25 cellular contexts compared by ENCODE assay signal in genomic region chr12:6044082-6044481, GRCh38.
DNase-seq lines count a peak whose midpoint lies in the region; ATAC-seq, FAIRE-seq and TF ChIP-seq lines count a peak whose summit lies in the region.
"Had no signal": no experiment of that assay in that cellular context is flagged by ENCODE, and none has a peak within 500 bp of the region (broad histone marks: within the 10 kb centered on the region; RNA-seq: fewer than 3 reads in every experiment).

No MANE protein-coding gene starts in this region.

- H3K27ac ChIP-seq in SK-N-SH (ENCODE audit: low read depth in 2 of 2, low read length in 1 of 2) (no peak overlapping the region), foreskin keratinocyte (no peak overlapping the region), right lobe of liver (no peak overlapping the region)
- H3K27ac ChIP-seq: 22Rv1; BLaER1 treated with 17β-estradiol and CSF1 and Interleukin-3, amounts not matched to agents 10 nM and 100 nM had no signal

- TF ChIP-seq POLR2A in GM12892 (IDR thresholded peaks at IDR 0.05; ENCODE audit: low read depth, low read length): no peak
- no peak for TF ChIP-seq POLR2A in right lobe of liver (IDR thresholded peaks at IDR 0.05)

- TF ChIP-seq EP300 in SK-N-SH (IDR thresholded peaks at IDR 0.05; ENCODE audit: borderline replicate concordance in 1 of 2, low read depth in 1 of 2, low read length in 1 of 2): no peak

- no peaks in the 10 kb centered on the region for H3K9me2 ChIP-seq in SK-N-SH

- TF ChIP-seq CTCF in SK-N-SH (IDR thresholded peaks at IDR 0.05): no peak
- no peak for TF ChIP-seq CTCF in foreskin keratinocyte (conservative IDR thresholded peaks at IDR 0.05)
- TF ChIP-seq CTCF in right lobe of liver (IDR thresholded peaks at IDR 0.05): no peak

- intact Hi-C loops in right lobe of liver (cut with DNase I): no loop called here

- H3K4me1 ChIP-seq in SK-N-SH (ENCODE audit: control insufficient read depth in 1 of 2, insufficient read depth in 2 of 2, low read depth in 1 of 2, low read length in 1 of 2) (peaks cover 5 to 12% of the 10 kb centered on the region in 2 experiments; a peak in 1 of 4 replicates), foreskin keratinocyte (peaks cover 3% of the 10 kb centered on the region), right lobe of liver (no peaks in the 10 kb centered on the region)
- H3K4me1 ChIP-seq: BLaER1 treated with 17β-estradiol and CSF1 and Interleukin-3, amounts not matched to agents 10 nM and 100 nM had no signal

- no peaks in the 10 kb centered on the region for H3F3A ChIP-seq in SK-N-SH (replicated peaks; ENCODE audit: insufficient read depth)

- H3K4me2 ChIP-seq in SK-N-SH: 0 out of 2 replicates have a peak overlapping the region, but pooled peaks have one; percentile 20
- H3K4me2 ChIP-seq: BLaER1 treated with 17β-estradiol and CSF1 and Interleukin-3, amounts not matched to agents 10 nM and 100 nM had no signal

- H3K36me3 ChIP-seq in SK-N-SH (replicated peaks in 1 of 2; ENCODE audit: control insufficient read depth in 1 of 2, insufficient read depth in 2 of 2, low read length in 1 of 2) (no peaks in the 10 kb centered on the region), right lobe of liver (no peaks in the 10 kb centered on the region)
- H3K36me3 ChIP-seq: BLaER1 treated with 17β-estradiol and CSF1 and Interleukin-3, amounts not matched to agents 10 nM and 100 nM had no signal

- DNase-seq in SK-N-SH: peak; percentile 39
- peak; percentile 80 for DNase-seq in RPMI7951 (ENCODE audit: low read depth)
- peak in 1 of 2 donors; percentile 63 for DNase-seq in foreskin keratinocyte
- no peak for DNase-seq in GM12892 (ENCODE audit: insufficient read length)
- DNase-seq in NCI-H1092 treated with DMSO at 0.1 percent for 48 hours (lab: John Stamatoyannopoulos, UW): no peak
- DNase-seq in right lobe of liver: no peak
- DNase-seq in NCI-H526 treated with DMSO at 0.1 percent for 48 hours (lab: John Stamatoyannopoulos, UW): no peak
- DNase-seq: activated CD4-positive, alpha-beta T cell treated with anti-CD3 and anti-CD28 coated beads, Interleukin-2, amount 10 ng/mL, durations not matched to agents 7 days and 5 days; activated CD8-positive, alpha-beta memory T cell treated with anti-CD3 and anti-CD28 coated beads, Interleukin-2, amount 50 U/mL, for 48 hours; activated gamma-delta T cell; amygdala; cerebellar nuclear complex; DMS153; effector memory CD8-positive, alpha-beta T cell; naive thymus-derived CD8-positive, alpha-beta T cell; NCI-H2081 treated with DMSO at 0.1 percent for 48 hours; NCI-H748 treated with DMSO at 0.1 percent for 48 hours; stimulated activated CD8-positive, alpha-beta memory T cell treated with anti-CD3 and anti-CD28 coated beads, Interleukin-4, amount 100 ng/mL, for 48 hours; substantia nigra had no signal

- no peak for FAIRE-seq in GM12892 (lab: Jason Lieb, UNC)
- FAIRE-seq: H1, islet of Langerhans, TTC549 had no signal

- no peaks in the 10 kb centered on the region for H3K27me3 ChIP-seq in SK-N-SH (ENCODE audit: insufficient read depth)
- H3K27me3 ChIP-seq in foreskin keratinocyte: peaks cover 7% of the 10 kb centered on the region
- no peaks in the 10 kb centered on the region for H3K27me3 ChIP-seq in right lobe of liver
- H3K27me3 ChIP-seq: BLaER1 treated with 17β-estradiol and CSF1 and Interleukin-3, amounts not matched to agents 10 nM and 100 nM had no signal

- H3K9me3 ChIP-seq in SK-N-SH: no peaks in the 10 kb centered on the region
- H3K9me3 ChIP-seq in right lobe of liver: no peaks in the 10 kb centered on the region
- H3K9me3 ChIP-seq: BLaER1 treated with 17β-estradiol and CSF1 and Interleukin-3, amounts not matched to agents 10 nM and 100 nM had no signal

- WGBS in SK-N-SH (ENCODE audit: low lambda C conversion rate): 51% methylated on average over 8 of the region's 8 CpGs
- 33% methylated on average over 1 of the region's 8 CpGs for WGBS in right lobe of liver (ENCODE audit: insufficient coverage, low coverage, low lambda C conversion rate, missing lambda C conversion rate)

- POLR2A ChIA-PET in SK-N-SH (lab: Yijun Ruan, JAX): no interaction called here

- no peak for ATAC-seq in SK-N-SH treated with all-trans-retinoic acid at 6 μM for 48 hours
- peak; percentile 79 for ATAC-seq in foreskin keratinocyte
- no peak for ATAC-seq in right lobe of liver
- ATAC-seq: effector memory CD8-positive, alpha-beta T cell; naive thymus-derived CD8-positive, alpha-beta T cell had no signal

- CTCF ChIA-PET in SK-N-SH (lab: Yijun Ruan, JAX): interaction anchor here (1.2 to 15.2 kb wide), 3 partner anchors 52 to 299 kb away, joined by 4 to 334 read pairs (median 4); no protein-coding TSS in a partner anchor

- H3K4me3 ChIP-seq in SK-N-SH (ENCODE audit: low read depth in 2 of 2, low read length in 1 of 2) (no peak overlapping the region), right lobe of liver (no peak overlapping the region)
- H3K4me3 ChIP-seq: BLaER1 treated with 17β-estradiol and CSF1 and Interleukin-3, amounts not matched to agents 10 nM and 100 nM had no signal

- no peaks in the 10 kb centered on the region for H4K20me1 ChIP-seq in SK-N-SH (ENCODE audit: insufficient read depth)
- H4K20me1 ChIP-seq: BLaER1 treated with 17β-estradiol and CSF1 and Interleukin-3, amounts not matched to agents 10 nM and 100 nM had no signal

- H3K79me2 ChIP-seq in SK-N-SH (ENCODE audit: insufficient read depth): no peaks in the 10 kb centered on the region

- no peak overlapping the region for H2AFZ ChIP-seq in SK-N-SH (ENCODE audit: low read depth)

- TF ChIP-seq RAD21 in SK-N-SH (IDR thresholded peaks at IDR 0.05; ENCODE audit: low read length): no peak

- no peak overlapping the region for H3K9ac ChIP-seq in SK-N-SH
- H3K9ac ChIP-seq: BLaER1 treated with 17β-estradiol and CSF1 and Interleukin-3, amounts not matched to agents 10 nM and 100 nM had no signal

TF ChIP-seq in SK-N-SH, 30 proteins besides CTCF, POLR2A, EP300 and RAD21:
- TF ChIP-seq TEAD4 (IDR thresholded peaks at IDR 0.05; ENCODE audit: borderline replicate concordance, insufficient read depth): no peak
- no peak for TF ChIP-seq POLR2AphosphoS5 (IDR thresholded peaks at IDR 0.05; ENCODE audit: low read depth, low read length)
- peak; percentile 26; the same call in 1 of the 2 replicates for TF ChIP-seq FOSL2 (IDR thresholded peaks at IDR 0.05; ENCODE audit: borderline replicate concordance, low read depth)
- no peak for TF ChIP-seq USF2 (IDR thresholded peaks at IDR 0.05; ENCODE audit: borderline replicate concordance, low read depth, low read length)

TF ChIP-seq in SK-N-SH treated with all-trans-retinoic acid at 6 μM for 48 hours, 23 proteins besides CTCF, POLR2A, EP300 and RAD21 (continues in another document):
- no peak for TF ChIP-seq TSHZ2 (CRISPR knock-in tag; IDR thresholded peaks at IDR 0.05)
- no peak for TF ChIP-seq ARNTL (CRISPR knock-in tag; IDR thresholded peaks at IDR 0.05; ENCODE audit: borderline replicate concordance, low read depth)
- no peak for TF ChIP-seq CREB5 (CRISPR knock-in tag; IDR thresholded peaks at IDR 0.05; ENCODE audit: low read depth)
- TF ChIP-seq ZC3H10 (CRISPR knock-in tag; IDR thresholded peaks at IDR 0.05): no peak
- TF ChIP-seq ZNF70 (CRISPR knock-in tag; IDR thresholded peaks at IDR 0.05): no peak
- TF ChIP-seq TCF4 (CRISPR knock-in tag; IDR thresholded peaks at IDR 0.05; ENCODE audit: borderline replicate concordance): no peak
- TF ChIP-seq ZNF565 (CRISPR knock-in tag; conservative IDR thresholded peaks at IDR 0.05; ENCODE audit: low read depth): no peak
- no peak for TF ChIP-seq GLIS3 (CRISPR knock-in tag; IDR thresholded peaks at IDR 0.05)

Comparison
In these comparisons a context has a peak if more than half of its experiments do, and no peak if none do; other contexts are left out.
1. DNase-seq: peak in SK-N-SH (single experiment) and RPMI7951 (single experiment); none in GM12892 (single experiment), NCI-H1092 treated with DMSO at 0.1 percent for 48 hours (single experiment), right lobe of liver (0 of 3) and NCI-H526 treated with DMSO at 0.1 percent for 48 hours (single experiment).